In genomic region chr12:19234171-19234704, GRCh38 we compare ENCODE assay signal across 11 cellular contexts.
DNase-seq lines count a peak whose midpoint lies in the region; ATAC-seq, FAIRE-seq and TF ChIP-seq lines count a peak whose summit lies in the region.
"Had no signal": no experiment of that assay in that cellular context is flagged by ENCODE, and none has a peak within 500 bp of the region (broad histone marks: within the 10 kb centered on the region; RNA-seq: fewer than 3 reads in every experiment).

No MANE protein-coding gene starts in this region.

- peak overlapping the region; percentile 24; the same call in 1 of the 2 replicates for H2AFZ ChIP-seq in SK-N-SH (ENCODE audit: low read depth)

- peaks cover 4% of the 10 kb centered on the region for H3F3A ChIP-seq in SK-N-SH (replicated peaks; ENCODE audit: insufficient read depth)

- H3K9me2 ChIP-seq in SK-N-SH = no peaks in the 10 kb centered on the region

- peaks cover 17% of the 10 kb centered on the region for H3K36me3 Mint-ChIP-seq in progenitor cell of endocrine pancreas (ENCODE audit: insufficient read depth)
- H3K36me3 Mint-ChIP-seq in stimulated activated effector memory CD8-positive, alpha-beta T cell treated with anti-CD3 and anti-CD28 coated beads, Interleukin-12 subunit alpha, Interleukin-12 subunit beta, amount 100 ng/mL, for 72 hours = no peaks in the 10 kb centered on the region

- no peaks in the 10 kb centered on the region for H4K20me1 ChIP-seq in SK-N-SH (ENCODE audit: insufficient read depth)

- 46% methylated on average over 3 of the region's 3 CpGs for WGBS in SK-N-SH (ENCODE audit: low lambda C conversion rate)

- peak overlapping the region; percentile 31 to 75 for H3K27ac ChIP-seq in SK-N-SH (ENCODE audit: low read depth in 2 of 2, low read length in 1 of 2)

- no peak for TF ChIP-seq RAD21 in SK-N-SH (IDR thresholded peaks at IDR 0.05; ENCODE audit: low read length)

- no peak overlapping the region for H3K9ac ChIP-seq in SK-N-SH

- peak overlapping the region; percentile 27 for H3K27ac Mint-ChIP-seq in progenitor cell of endocrine pancreas
- H3K27ac Mint-ChIP-seq in stimulated activated effector memory CD8-positive, alpha-beta T cell treated with anti-CD3 and anti-CD28 coated beads, Interleukin-12 subunit alpha, Interleukin-12 subunit beta, amount 100 ng/mL, for 72 hours = no peak overlapping the region
- H3K27ac Mint-ChIP-seq: T-helper 2 cell treated with Interferon-gamma antibody and Interleukin-4, amounts not matched to agents 5 μg/mL and 100 μg/mL, for 36 hours had no signal

- ATAC-seq in stimulated activated effector memory CD8-positive, alpha-beta T cell treated with anti-CD3 and anti-CD28 coated beads, Interleukin-12 subunit alpha, Interleukin-12 subunit beta, amount 100 ng/mL, for 72 hours = no peak
- ATAC-seq in HG02938 (IDR thresholded peaks at IDR 0.05; ENCODE audit: unreplicated experiment) = no peak

- H3K36me3 ChIP-seq in SK-N-SH (replicated peaks in 1 of 2; ENCODE audit: control insufficient read depth in 1 of 2, insufficient read depth in 2 of 2, low read length in 1 of 2) = peaks cover 0 to 4% of the 10 kb centered on the region in 2 experiments

- peaks cover 6% of the 10 kb centered on the region for H3K79me2 ChIP-seq in SK-N-SH (ENCODE audit: insufficient read depth)

- CTCF ChIA-PET in SK-N-SH (lab: Yijun Ruan, JAX) = no interaction called here

- peaks cover 15 to 27% of the 10 kb centered on the region in 2 experiments; a peak in 3 of 4 replicates for H3K4me1 ChIP-seq in SK-N-SH (ENCODE audit: control insufficient read depth in 1 of 2, insufficient read depth in 2 of 2, low read depth in 1 of 2, low read length in 1 of 2)

- no peaks in the 10 kb centered on the region for H3K9me3 ChIP-seq in SK-N-SH

- FAIRE-seq in RCC 7860 (lab: Jason Lieb, UNC) = no peak
- FAIRE-seq: endothelial cell of umbilical vein had no signal

- TF ChIP-seq CTCF in SK-N-SH (IDR thresholded peaks at IDR 0.05) = no peak
- no peak for TF ChIP-seq CTCF in progenitor cell of endocrine pancreas (IDR thresholded peaks at IDR 0.05; ENCODE audit: unreplicated experiment)

- peak overlapping the region; percentile 30; the same call in 1 of the 2 replicates for H3K4me2 ChIP-seq in SK-N-SH

- H3K27me3 Mint-ChIP-seq in progenitor cell of endocrine pancreas = no peaks in the 10 kb centered on the region

- peak; percentile 45 for DNase-seq in HCEC 1CT
- peak; percentile 13 for DNase-seq in SK-N-SH
- peak; percentile 82 for DNase-seq in foreskin melanocyte
- no peak for DNase-seq in progenitor cell of endocrine pancreas (ENCODE audit: low spot score, unreplicated experiment)
- DNase-seq in stimulated activated effector memory CD8-positive, alpha-beta T cell treated with anti-CD3 and anti-CD28 coated beads, Interleukin-12 subunit alpha, Interleukin-12 subunit beta, amount 100 ng/mL, for 72 hours (ENCODE audit: low spot score in 2 of 2) = no peak
- no peak for DNase-seq in SHP77 (lab: John Stamatoyannopoulos, UW)
- DNase-seq in RCC 7860 (ENCODE audit: low spot score) = no peak
- DNase-seq: NCI-H2107 had no signal

- H3K4me3 ChIP-seq in SK-N-SH (ENCODE audit: low read depth in 2 of 2, low read length in 1 of 2) = no peak overlapping the region

- peaks cover 4% of the 10 kb centered on the region for H3K9me3 Mint-ChIP-seq in progenitor cell of endocrine pancreas (ENCODE audit: low read depth)
- peaks cover 3% of the 10 kb centered on the region for H3K9me3 Mint-ChIP-seq in stimulated activated effector memory CD8-positive, alpha-beta T cell treated with anti-CD3 and anti-CD28 coated beads, Interleukin-12 subunit alpha, Interleukin-12 subunit beta, amount 100 ng/mL, for 72 hours
- H3K9me3 Mint-ChIP-seq: T-helper 2 cell treated with Interferon-gamma antibody and Interleukin-4, amounts not matched to agents 5 μg/mL and 100 μg/mL, for 36 hours had no signal

- no peak for TF ChIP-seq EP300 in SK-N-SH (IDR thresholded peaks at IDR 0.05; ENCODE audit: borderline replicate concordance in 1 of 2, low read depth in 1 of 2, low read length in 1 of 2)

- POLR2A ChIA-PET in SK-N-SH (lab: Yijun Ruan, JAX) = no interaction called here

- no peaks in the 10 kb centered on the region for H3K27me3 ChIP-seq in SK-N-SH (ENCODE audit: insufficient read depth)

- H3K4me1 Mint-ChIP-seq in progenitor cell of endocrine pancreas (ENCODE audit: low read depth) = peaks cover 37% of the 10 kb centered on the region
- H3K4me1 Mint-ChIP-seq in stimulated activated effector memory CD8-positive, alpha-beta T cell treated with anti-CD3 and anti-CD28 coated beads, Interleukin-12 subunit alpha, Interleukin-12 subunit beta, amount 100 ng/mL, for 72 hours = peaks cover 6% of the 10 kb centered on the region

- H3K4me3 Mint-ChIP-seq in progenitor cell of endocrine pancreas (ENCODE audit: low read depth) = no peak overlapping the region
- H3K4me3 Mint-ChIP-seq in stimulated activated effector memory CD8-positive, alpha-beta T cell treated with anti-CD3 and anti-CD28 coated beads, Interleukin-12 subunit alpha, Interleukin-12 subunit beta, amount 100 ng/mL, for 72 hours = no peak overlapping the region
- H3K4me3 Mint-ChIP-seq: T-helper 2 cell treated with Interferon-gamma antibody and Interleukin-4, amounts not matched to agents 5 μg/mL and 100 μg/mL, for 36 hours had no signal

TF ChIP-seq in SK-N-SH, 30 proteins besides CTCF, POLR2A, EP300 and RAD21:
- TF ChIP-seq REST (IDR thresholded peaks at IDR 0.05; ENCODE audit: low read depth, low read length) (no peak), GATA2 (CRISPR knock-in tag; IDR thresholded peaks at IDR 0.05) (0 out of 2 replicates have a peak, but pooled peaks have one; percentile 19)

Comparison
In these comparisons a context has a peak if more than half of its experiments do, and no peak if none do; other contexts are left out.
1. DNase-seq: peak in HCEC 1CT (single experiment), SK-N-SH (single experiment) and foreskin melanocyte (single experiment); none in progenitor cell of endocrine pancreas (single experiment), stimulated activated effector memory CD8-positive, alpha-beta T cell treated with anti-CD3 and anti-CD28 coated beads, Interleukin-12 subunit alpha, Interleukin-12 subunit beta, amount 100 ng/mL, for 72 hours (0 of 2), SHP77 (0 of 2) and RCC 7860 (single experiment).